25 cellular contexts compared by ENCODE assay signal in genomic region chr6:162852192-162852591, GRCh38.
DNase-seq lines count a peak whose midpoint lies in the region; ATAC-seq, FAIRE-seq and TF ChIP-seq lines count a peak whose summit lies in the region.
"Had no signal": no experiment of that assay in that cellular context is flagged by ENCODE, and none has a peak within 500 bp of the region (broad histone marks: within the 10 kb centered on the region; RNA-seq: fewer than 3 reads in every experiment).

No MANE protein-coding gene starts in this region.

- H3K9me3 Mint-ChIP-seq in neural crest cell = no peaks in the 10 kb centered on the region
- H3K9me3 Mint-ChIP-seq in natural killer cell = no peaks in the 10 kb centered on the region

- no peak for ATAC-seq in HG03097 (IDR thresholded peaks at IDR 0.05; ENCODE audit: low FRiP score, unreplicated experiment)
- no peak for ATAC-seq in natural killer cell
- ATAC-seq: A549, HCT116 had no signal

- no peak overlapping the region for H3K4me3 ChIP-seq in kidney (ENCODE audit: low read length in 2 of 2)
- H3K4me3 ChIP-seq in breast epithelium = no peak overlapping the region
- H3K4me3 ChIP-seq: A549; BLaER1 treated with 17β-estradiol and CSF1 and Interleukin-3, amounts not matched to agents 10 nM and 100 nM had no signal

- H3K36me3 ChIP-seq in kidney (ENCODE audit: control insufficient read depth in 1 of 2, insufficient read depth in 2 of 2, low read length in 2 of 2) (no peaks in the 10 kb centered on the region), breast epithelium (no peaks in the 10 kb centered on the region)
- H3K36me3 ChIP-seq: BE2C; BLaER1 treated with 17β-estradiol and CSF1 and Interleukin-3, amounts not matched to agents 10 nM and 100 nM had no signal

- H3K4me3 Mint-ChIP-seq in neural crest cell (no peak overlapping the region), natural killer cell (no peak overlapping the region)
- H3K4me3 Mint-ChIP-seq: CD14-positive monocyte; CD4-positive, alpha-beta T cell had no signal

- H3K9me3 ChIP-seq in kidney (ENCODE audit: control insufficient read depth in 1 of 2, low read length in 2 of 2) = no peaks in the 10 kb centered on the region
- H3K9me3 ChIP-seq in breast epithelium = no peaks in the 10 kb centered on the region
- H3K9me3 ChIP-seq: A549; BE2C; BLaER1 treated with 17β-estradiol and CSF1 and Interleukin-3, amounts not matched to agents 10 nM and 100 nM had no signal

- no peaks in the 10 kb centered on the region for H3K36me3 Mint-ChIP-seq in neural crest cell (ENCODE audit: low read depth)
- H3K36me3 Mint-ChIP-seq in natural killer cell = no peaks in the 10 kb centered on the region
- H3K36me3 Mint-ChIP-seq: CD14-positive monocyte had no signal

- H3K27me3 Mint-ChIP-seq in neural crest cell (ENCODE audit: low read depth) (no peaks in the 10 kb centered on the region), natural killer cell (ENCODE audit: low read depth in 2 of 2) (no peaks in the 10 kb centered on the region)
- H3K27me3 Mint-ChIP-seq: CD4-positive, alpha-beta T cell had no signal

- TF ChIP-seq CTCF in kidney (IDR thresholded peaks at IDR 0.05; ENCODE audit: borderline replicate concordance, extremely low read depth, insufficient read depth) (no peak), neural crest cell (conservative IDR thresholded peaks at IDR 0.05) (no peak), breast epithelium (IDR thresholded peaks at IDR 0.05) (no peak), natural killer cell (IDR thresholded peaks at IDR 0.05) (no peak)

- TF ChIP-seq POLR2A in breast epithelium (IDR thresholded peaks at IDR 0.05) = no peak

- no peaks in the 10 kb centered on the region for H3K27me3 ChIP-seq in breast epithelium
- H3K27me3 ChIP-seq: BE2C had no signal

- H3K27ac ChIP-seq in angular gyrus (ENCODE audit: low read depth, low read length) (peak overlapping the region; percentile 1), kidney (ENCODE audit: low read depth in 2 of 2, low read length in 2 of 2) (no peak overlapping the region), substantia nigra (ENCODE audit: low read depth, low read length, poor library complexity, severe bottlenecking) (peak overlapping the region; percentile 77), breast epithelium (no peak overlapping the region)
- H3K27ac ChIP-seq: A549; BLaER1 treated with 17β-estradiol and CSF1 and Interleukin-3, amounts not matched to agents 10 nM and 100 nM had no signal

- DNase-seq in kidney (peak; percentile 57), neural crest cell (ENCODE audit: low read depth, low spot score) (no peak), substantia nigra (lab: John Stamatoyannopoulos, UW) (no peak), SHP77 treated with DMSO at 0.1 percent for 48 hours (lab: John Stamatoyannopoulos, UW) (no peak), breast epithelium (ENCODE audit: low spot score in 2 of 2) (no peak), natural killer cell (no peak)
- DNase-seq: 8988T; ACHN; AML-193; BE2C; Calu3; CD4-positive, alpha-beta T cell; COR-L47; DMS53; DMS79 treated with DMSO at 0.1 percent for 48 hours; GF-D8; GOT3 had no signal

- intact Hi-C loops in kidney (cut with DNase I) = no loop called here
- intact Hi-C loops in breast epithelium (cut with DNase I; ENCODE audit: low total_unique reads) = no loop called here
- intact Hi-C loops in natural killer cell (cut with micrococcal nuclease) = no loop called here

- H3K4me1 Mint-ChIP-seq in neural crest cell = peaks cover 46% of the 10 kb centered on the region
- no peaks in the 10 kb centered on the region for H3K4me1 Mint-ChIP-seq in natural killer cell
- H3K4me1 Mint-ChIP-seq: CD14-positive monocyte had no signal

- H3K27ac Mint-ChIP-seq in neural crest cell (ENCODE audit: unreplicated experiment) (peak overlapping the region; percentile 46), natural killer cell (no peak overlapping the region)
- H3K27ac Mint-ChIP-seq: CD4-positive, alpha-beta T cell had no signal

- H3K4me1 ChIP-seq in kidney (ENCODE audit: control insufficient read depth in 1 of 2, insufficient read depth in 1 of 2, low read depth in 1 of 2, low read length in 2 of 2) (no peaks in the 10 kb centered on the region), breast epithelium (no peaks in the 10 kb centered on the region)
- H3K4me1 ChIP-seq: A549 had no signal

- FAIRE-seq in kidney (lab: Jason Lieb, UNC) = no peak
- FAIRE-seq: A549, GM12891, GM18507 had no signal

- H3K9ac ChIP-seq in kidney (ENCODE audit: low read length in 2 of 2) = no peak overlapping the region
- H3K9ac ChIP-seq: BLaER1 treated with 17β-estradiol and CSF1 and Interleukin-3, amounts not matched to agents 10 nM and 100 nM had no signal

Comparison
In these comparisons a context has a peak if more than half of its experiments do, and no peak if none do; other contexts are left out.
1. H3K27ac ChIP-seq: peak in angular gyrus (single experiment) and substantia nigra (single experiment); none in kidney (0 of 2) and breast epithelium (0 of 2).